11 cellular contexts compared by ENCODE assay signal in genomic region chr11:33753304-33753703, GRCh38. TPM values are rescaled to one million over a fixed set of nuclear protein-coding genes. Genes with fewer than 3 reads are reported as not detected.
DNase-seq lines count a peak whose midpoint lies in the region; ATAC-seq, FAIRE-seq and TF ChIP-seq lines count a peak whose summit lies in the region.
"Had no signal": no experiment of that assay in that cellular context is flagged by ENCODE, and none has a peak within 500 bp of the region (broad histone marks: within the 10 kb centered on the region; RNA-seq: fewer than 3 reads in every experiment).

No MANE protein-coding gene starts in this region.

- no peaks in the 10 kb centered on the region for H3K27me3 Mint-ChIP-seq in CD8-positive, alpha-beta memory T cell
- H3K27me3 Mint-ChIP-seq: activated B cell treated with CpG ODN at 0.5 μM for 24 hours had no signal

- in situ Hi-C loops in brain microvascular endothelial cell (cut with HindIII; ENCODE audit: low pct_ligation_motif_present, low sequenced_read_pairs), result no loop called here

- DNase-seq in Right ventricle myocardium inferior (ENCODE audit: missing footprints) (no peak), cardiac septum (ENCODE audit: low spot score) (no peak), brain microvascular endothelial cell (peak; percentile 75), thyroid gland (peak; percentile 62 to 68), NCI-H1092 treated with DMSO at 0.1 percent for 48 hours (lab: John Stamatoyannopoulos, UW) (no peak), urothelium cell line (ENCODE audit: low spot score) (no peak)
- DNase-seq in CD8-positive, alpha-beta memory T cell, result no peak
- DNase-seq: activated B cell treated with CpG ODN at 0.5 μM for 24 hours, foreskin melanocyte had no signal

- H3K9me3 Mint-ChIP-seq in CD8-positive, alpha-beta memory T cell, result no peaks in the 10 kb centered on the region
- H3K9me3 Mint-ChIP-seq: activated B cell treated with CpG ODN at 0.5 μM for 24 hours had no signal

- H3K36me3 Mint-ChIP-seq in CD8-positive, alpha-beta memory T cell, result peaks cover 0 to 83% (median 16%) of the 10 kb centered on the region in 3 donors

- ATAC-seq in Right ventricle myocardium inferior (peak; percentile 91), HG03060 (IDR thresholded peaks at IDR 0.05; ENCODE audit: low read depth, unreplicated experiment) (peak; percentile 91)

- H3K27me3 ChIP-seq in brain microvascular endothelial cell (replicated peaks), result no peaks in the 10 kb centered on the region
- H3K27me3 ChIP-seq in thyroid gland, result no peaks in the 10 kb centered on the region
- H3K27me3 ChIP-seq in CD8-positive, alpha-beta memory T cell (ENCODE audit: insufficient read depth, low read length, poor library complexity, severe bottlenecking), result no peaks in the 10 kb centered on the region
- H3K27me3 ChIP-seq: BLaER1 had no signal

- H3K9me3 ChIP-seq in thyroid gland, result no peaks in the 10 kb centered on the region
- H3K9me3 ChIP-seq in CD8-positive, alpha-beta memory T cell (ENCODE audit: low read length), result no peaks in the 10 kb centered on the region
- H3K9me3 ChIP-seq: BLaER1 had no signal

- H3K27ac ChIP-seq in brain microvascular endothelial cell (no peak overlapping the region), thyroid gland (peak overlapping the region; percentile 11 to 56 (median 43))
- H3K27ac ChIP-seq in CD8-positive, alpha-beta memory T cell (ENCODE audit: low read depth, low read length), result no peak overlapping the region
- H3K27ac ChIP-seq: BLaER1 had no signal

- 11 to 23% methylated on average over 3 of the region's 3 CpGs for WGBS in thyroid gland, 2 donors

- POLR2A ChIA-PET in CD8-positive, alpha-beta memory T cell (lab: Charles Lee), result no interaction called here

- intact Hi-C loops in Right ventricle myocardium inferior (cut with DNase I), result no loop called here
- intact Hi-C loops in cardiac septum (cut with DNase I), result no loop called here
- intact Hi-C loops in thyroid gland (cut with DNase I), result no loop called here

- CTCF ChIA-PET in CD8-positive, alpha-beta memory T cell (lab: Charles Lee), result interaction anchor here (1.3 to 2.6 kb wide), 2 partner anchors 11 to 13 kb away, joined by 3 to 7 read pairs; no protein-coding TSS in a partner anchor

- peaks cover 3% of the 10 kb centered on the region for H3K36me3 ChIP-seq in brain microvascular endothelial cell (replicated peaks)
- H3K36me3 ChIP-seq in thyroid gland, result peaks cover 14 to 20% of the 10 kb centered on the region in 2 donors
- peaks cover 41% of the 10 kb centered on the region for H3K36me3 ChIP-seq in CD8-positive, alpha-beta memory T cell (ENCODE audit: insufficient read depth, low read length)

- H3K4me1 Mint-ChIP-seq in CD8-positive, alpha-beta memory T cell, result no peaks in the 10 kb centered on the region
- H3K4me1 Mint-ChIP-seq: activated B cell treated with CpG ODN at 0.5 μM for 24 hours had no signal

- TF ChIP-seq POLR2A in thyroid gland (IDR thresholded peaks at IDR 0.05), result peak in 1 of 2 donors; percentile 22

- FAIRE-seq in urothelium cell line (lab: Jason Lieb, UNC), result no peak

- H3K4me3 ChIP-seq in brain microvascular endothelial cell (ENCODE audit: low read depth, low read length) (no peak overlapping the region), thyroid gland (replicated peaks in 1 of 3) (no peak overlapping the region)
- H3K4me3 ChIP-seq in CD8-positive, alpha-beta memory T cell (ENCODE audit: low read length), result no peak overlapping the region
- H3K4me3 ChIP-seq: BLaER1 had no signal

- H3K4me1 ChIP-seq in thyroid gland, result peaks cover 11 to 12% of the 10 kb centered on the region in 2 donors
- H3K4me1 ChIP-seq in CD8-positive, alpha-beta memory T cell (ENCODE audit: insufficient read depth, low read length), result no peaks in the 10 kb centered on the region
- H3K4me1 ChIP-seq: BLaER1 had no signal

- TF ChIP-seq CTCF in brain microvascular endothelial cell (IDR thresholded peaks at IDR 0.05; ENCODE audit: low read depth, low read length, missing control alignments) (no peak), thyroid gland (IDR thresholded peaks at IDR 0.05) (no peak)

- no peak overlapping the region for H3K4me3 Mint-ChIP-seq in CD8-positive, alpha-beta memory T cell
- H3K4me3 Mint-ChIP-seq: activated B cell treated with CpG ODN at 0.5 μM for 24 hours had no signal

- peak overlapping the region in 3 of 8 donors; percentile 9 to 66 (median 43) for H3K27ac Mint-ChIP-seq in CD8-positive, alpha-beta memory T cell
- H3K27ac Mint-ChIP-seq: activated B cell treated with CpG ODN at 0.5 μM for 24 hours had no signal

RNA-seq across cellular contexts. Expression of gene CD59, which starts 17.1 kb away (rescaled TPM):
- total RNA-seq in Right ventricle myocardium inferior (817 TPM), cardiac septum (932 TPM), thyroid gland (100 to 1,000 TPM; 367 to 562 (median 504) TPM)
- total RNA-seq in CD8-positive, alpha-beta memory T cell, result 10 to 100 TPM; 25.2 to 28.0 TPM
- 40.4 TPM for polyA plus RNA-seq in CD8-positive, alpha-beta memory T cell

RNA-seq across cellular contexts. Expression of gene FBXO3, which starts 21.0 kb away (rescaled TPM):
- total RNA-seq in Right ventricle myocardium inferior, result 46.4 TPM
- 46.1 TPM for total RNA-seq in cardiac septum
- total RNA-seq in thyroid gland, result 10 to 100 TPM; 55.8 to 82.0 (median 57.7) TPM
- 10 to 100 TPM; 16.7 to 17.1 TPM for total RNA-seq in CD8-positive, alpha-beta memory T cell
- polyA plus RNA-seq in CD8-positive, alpha-beta memory T cell, result 33.4 TPM

RNA-seq across cellular contexts. Expression of gene C11orf91, which starts 52.7 kb away (rescaled TPM):
- not detected for total RNA-seq in Right ventricle myocardium inferior
- 1.4 TPM for total RNA-seq in cardiac septum
- not detected for total RNA-seq in thyroid gland
- total RNA-seq in CD8-positive, alpha-beta memory T cell, result not detected
- polyA plus RNA-seq in CD8-positive, alpha-beta memory T cell, result not detected

Comparison
In these comparisons a context has a peak if more than half of its experiments do, and no peak if none do; other contexts are left out.
1. DNase-seq: peak in brain microvascular endothelial cell (single experiment) and thyroid gland (2 of 2); none in Right ventricle myocardium inferior (single experiment), cardiac septum (single experiment), NCI-H1092 treated with DMSO at 0.1 percent for 48 hours (single experiment), CD8-positive, alpha-beta memory T cell (0 of 5) and urothelium cell line (single experiment).
2. H3K27ac ChIP-seq: peak in thyroid gland (3 of 3); none in brain microvascular endothelial cell (single experiment) and CD8-positive, alpha-beta memory T cell (single experiment).
3. RNA of gene CD59, which starts 17.1 kb away (total RNA-seq): 932 TPM in cardiac septum (single experiment), 817 TPM in Right ventricle myocardium inferior (single experiment) and 367 to 562 TPM in thyroid gland; 25.2 to 28.0 TPM in CD8-positive, alpha-beta memory T cell; every median in the first group is over 10 times any median in the second.